13 cellular contexts compared by ENCODE assay signal in genomic region chr17:80984749-80985148, GRCh38. TPM values are rescaled to one million over a fixed set of nuclear protein-coding genes. Genes with fewer than 3 reads are reported as not detected.
DNase-seq lines count a peak whose midpoint lies in the region; ATAC-seq and TF ChIP-seq lines count a peak whose summit lies in the region.
"Had no signal": no experiment of that assay in that cellular context is flagged by ENCODE, and none has a peak within 500 bp of the region (broad histone marks: within the 10 kb centered on the region; RNA-seq: fewer than 3 reads in every experiment).

No MANE protein-coding gene starts in this region.

- 48% methylated on average over 5 of the region's 7 CpGs for WGBS in esophagus muscularis mucosa

- no peaks in the 10 kb centered on the region for H3K9me3 ChIP-seq in esophagus muscularis mucosa
- no peaks in the 10 kb centered on the region for H3K9me3 ChIP-seq in ascending aorta
- H3K9me3 ChIP-seq in CD8-positive, alpha-beta memory T cell (ENCODE audit: low read length): no peaks in the 10 kb centered on the region
- H3K9me3 ChIP-seq: prostate gland had no signal

- no peak for ATAC-seq in omental fat pad (ENCODE audit: low FRiP score)
- ATAC-seq in HG02938 (IDR thresholded peaks at IDR 0.05; ENCODE audit: unreplicated experiment): no peak
- ATAC-seq: stimulated activated naive B cell treated with anti-CD40 and anti-IgM and Interleukin-4, amounts not matched to agents 10 μg/mL and 1 μg/mL and 100 μg/mL, for 72 hours had no signal

- TF ChIP-seq POLR2A in esophagus muscularis mucosa (IDR thresholded peaks at IDR 0.05; ENCODE audit: low read depth): no peak

- H3K36me3 Mint-ChIP-seq in CD8-positive, alpha-beta memory T cell: no peaks in the 10 kb centered on the region
- H3K36me3 Mint-ChIP-seq: activated naive CD8-positive, alpha-beta T cell; stimulated activated naive B cell treated with anti-CD40 and anti-IgM and Interleukin-4, amounts not matched to agents 10 μg/mL and 1 μg/mL and 100 μg/mL, for 72 hours had no signal

- H3K9me3 Mint-ChIP-seq in CD8-positive, alpha-beta memory T cell: no peaks in the 10 kb centered on the region
- H3K9me3 Mint-ChIP-seq: stimulated activated naive B cell treated with anti-CD40 and anti-IgM and Interleukin-4, amounts not matched to agents 10 μg/mL and 1 μg/mL and 100 μg/mL, for 72 hours had no signal

- DNase-seq in BJ (ENCODE audit: low read depth): peak; percentile 89
- peak; percentile 16 for DNase-seq in NCI-H524 treated with DMSO at 0.1 percent for 48 hours (lab: John Stamatoyannopoulos, UW)
- no peak for DNase-seq in esophagus muscularis mucosa (ENCODE audit: extremely low spot score)
- peak; percentile 67 for DNase-seq in non-pigmented ciliary epithelial cell (ENCODE audit: low read depth)
- no peak for DNase-seq in ascending aorta (ENCODE audit: low spot score in 2 of 2)
- no peak for DNase-seq in omental fat pad (ENCODE audit: low spot score)
- no peak for DNase-seq in CD8-positive, alpha-beta memory T cell
- DNase-seq: DMS79; NCI-H2029; stimulated activated naive B cell treated with anti-CD40 and anti-IgM and Interleukin-4, amounts not matched to agents 10 μg/mL and 1 μg/mL and 100 μg/mL, for 72 hours had no signal

- POLR2A ChIA-PET in BJ (lab: Charles Lee): no interaction called here
- POLR2A ChIA-PET in CD8-positive, alpha-beta memory T cell (lab: Charles Lee): no interaction called here

- H3K27ac ChIP-seq in esophagus muscularis mucosa (replicated peaks in 1 of 4) (peak overlapping the region; percentile 63 to 83 (median 74)), ascending aorta (peak overlapping the region in 1 of 2 donors; percentile 41)
- H3K27ac ChIP-seq in CD8-positive, alpha-beta memory T cell (ENCODE audit: low read depth, low read length): no peak overlapping the region
- H3K27ac ChIP-seq: prostate gland had no signal

- H3K27me3 Mint-ChIP-seq in CD8-positive, alpha-beta memory T cell: peaks cover 4 to 14% of the 10 kb centered on the region in 2 donors

- H3K27ac Mint-ChIP-seq in CD8-positive, alpha-beta memory T cell: no peak overlapping the region
- H3K27ac Mint-ChIP-seq: activated naive CD8-positive, alpha-beta T cell; stimulated activated naive B cell treated with anti-CD40 and anti-IgM and Interleukin-4, amounts not matched to agents 10 μg/mL and 1 μg/mL and 100 μg/mL, for 72 hours had no signal

- TF ChIP-seq CTCF in BJ (IDR thresholded peaks at IDR 0.05; ENCODE audit: insufficient read depth, low read depth, low read length): peak; percentile 67
- TF ChIP-seq CTCF in esophagus muscularis mucosa (IDR thresholded peaks at IDR 0.05): peak in 2 of 3 experiments; percentile 11 to 30
- TF ChIP-seq CTCF in ascending aorta (IDR thresholded peaks at IDR 0.05): peak in 1 of 3 experiments; percentile 16
- TF ChIP-seq CTCF in omental fat pad (IDR thresholded peaks at IDR 0.05): no peak

- no peak for TF ChIP-seq EP300 in esophagus muscularis mucosa (IDR thresholded peaks at IDR 0.05)

- no peaks in the 10 kb centered on the region for H3K27me3 ChIP-seq in BJ (ENCODE audit: control insufficient read depth, insufficient read depth, low read length)
- peaks cover 0 to 5% (median 1%) of the 10 kb centered on the region in 4 donors for H3K27me3 ChIP-seq in esophagus muscularis mucosa
- no peaks in the 10 kb centered on the region for H3K27me3 ChIP-seq in ascending aorta
- H3K27me3 ChIP-seq in CD8-positive, alpha-beta memory T cell (ENCODE audit: insufficient read depth, low read length, poor library complexity, severe bottlenecking): peaks cover 4% of the 10 kb centered on the region

- no peaks in the 10 kb centered on the region for H3K36me3 ChIP-seq in BJ (ENCODE audit: control insufficient read depth, insufficient read depth, low read length)
- H3K36me3 ChIP-seq in esophagus muscularis mucosa: no peaks in the 10 kb centered on the region
- H3K36me3 ChIP-seq in ascending aorta: no peaks in the 10 kb centered on the region
- no peaks in the 10 kb centered on the region for H3K36me3 ChIP-seq in CD8-positive, alpha-beta memory T cell (ENCODE audit: insufficient read depth, low read length)
- H3K36me3 ChIP-seq: prostate gland had no signal

- peak overlapping the region in 1 of 7 donors; percentile 29 for H3K4me3 Mint-ChIP-seq in CD8-positive, alpha-beta memory T cell
- H3K4me3 Mint-ChIP-seq: activated naive CD8-positive, alpha-beta T cell; stimulated activated naive B cell treated with anti-CD40 and anti-IgM and Interleukin-4, amounts not matched to agents 10 μg/mL and 1 μg/mL and 100 μg/mL, for 72 hours had no signal

- H3K4me3 ChIP-seq in BJ (ENCODE audit: low read depth, low read length) (no peak overlapping the region), esophagus muscularis mucosa (no peak overlapping the region), ascending aorta (no peak overlapping the region)
- no peak overlapping the region for H3K4me3 ChIP-seq in CD8-positive, alpha-beta memory T cell (ENCODE audit: low read length)
- H3K4me3 ChIP-seq: prostate gland had no signal

- peaks cover 9 to 19% (median 17%) of the 10 kb centered on the region in 3 donors for H3K4me1 Mint-ChIP-seq in CD8-positive, alpha-beta memory T cell

- peaks cover 19 to 67% (median 58%) of the 10 kb centered on the region in 4 donors for H3K4me1 ChIP-seq in esophagus muscularis mucosa
- H3K4me1 ChIP-seq in ascending aorta: peaks cover 4 to 17% of the 10 kb centered on the region in 2 donors
- peaks cover 10% of the 10 kb centered on the region for H3K4me1 ChIP-seq in CD8-positive, alpha-beta memory T cell (ENCODE audit: insufficient read depth, low read length)

- intact Hi-C loops in esophagus muscularis mucosa (cut with DNase I) (loop anchor here (5.0 to 10.0 kb wide), 2 partner anchors 410 to 557 kb away; no protein-coding TSS in a partner anchor), ascending aorta (cut with DNase I) (loop anchor here (5.0 to 10.0 kb wide), 3 partner anchors 37 to 410 kb away; no protein-coding TSS in a partner anchor)

- CTCF ChIA-PET in BJ (lab: Yijun Ruan, JAX): interaction anchor here (0.6 to 8.2 kb wide), 9 partner anchors 9 to 558 kb away, joined by 3 to 79 read pairs (median 3); no protein-coding TSS in a partner anchor
- CTCF ChIA-PET in CD8-positive, alpha-beta memory T cell (lab: Charles Lee): interaction anchor here (1.5 kb wide), 1 partner anchor 558 kb away, joined by 5 read pairs; no protein-coding TSS in a partner anchor

RNA-seq across cellular contexts. Expression of gene CHMP6, which starts 6.9 kb away (rescaled TPM):
- 27.3 and 30.7 TPM in 2 replicates for polyA plus RNA-seq in BJ (2011; rRNA removed)
- polyA minus RNA-seq in BJ (2011; rRNA and poly(A)+ RNA removed): 6.0 and 9.1 TPM in 2 replicates
- total RNA-seq in esophagus muscularis mucosa (10 to 100 TPM; 17.6 to 29.2 (median 25.8) TPM), ascending aorta (32.1 TPM), omental fat pad (10 to 100 TPM; 13.5 to 23.2 (median 16.8) TPM)
- 10 to 100 TPM; 31.2 to 32.7 TPM for total RNA-seq in CD8-positive, alpha-beta memory T cell
- polyA plus RNA-seq in CD8-positive, alpha-beta memory T cell: 45.1 TPM

RNA-seq across cellular contexts. Expression of gene BAIAP2, which starts 50.2 kb away (rescaled TPM):
- polyA plus RNA-seq in BJ (2011; rRNA removed): 7.8 and 12.1 TPM in 2 replicates
- 8.5 and 13.1 TPM in 2 replicates for polyA minus RNA-seq in BJ (2011; rRNA and poly(A)+ RNA removed)
- total RNA-seq in esophagus muscularis mucosa (10 to 100 TPM; 31.1 to 54.5 (median 36.7) TPM), ascending aorta (14.4 TPM), omental fat pad (10 to 100 TPM; 15.9 to 50.2 (median 36.4) TPM)
- 1 to 10 TPM; 5.3 to 8.8 TPM for total RNA-seq in CD8-positive, alpha-beta memory T cell
- polyA plus RNA-seq in CD8-positive, alpha-beta memory T cell: 6.6 TPM

Comparison
In these comparisons a context has a peak if more than half of its experiments do, and no peak if none do; other contexts are left out.
1. DNase-seq: peak in BJ (single experiment), NCI-H524 treated with DMSO at 0.1 percent for 48 hours (single experiment) and non-pigmented ciliary epithelial cell (single experiment); none in esophagus muscularis mucosa (single experiment), ascending aorta (0 of 2), omental fat pad (single experiment) and CD8-positive, alpha-beta memory T cell (0 of 5).
2. CTCF ChIP-seq: peak in BJ (single experiment) and esophagus muscularis mucosa (2 of 3); none in omental fat pad (0 of 3).